22 cellular contexts compared by ENCODE assay signal in the genomic region with DNA sequence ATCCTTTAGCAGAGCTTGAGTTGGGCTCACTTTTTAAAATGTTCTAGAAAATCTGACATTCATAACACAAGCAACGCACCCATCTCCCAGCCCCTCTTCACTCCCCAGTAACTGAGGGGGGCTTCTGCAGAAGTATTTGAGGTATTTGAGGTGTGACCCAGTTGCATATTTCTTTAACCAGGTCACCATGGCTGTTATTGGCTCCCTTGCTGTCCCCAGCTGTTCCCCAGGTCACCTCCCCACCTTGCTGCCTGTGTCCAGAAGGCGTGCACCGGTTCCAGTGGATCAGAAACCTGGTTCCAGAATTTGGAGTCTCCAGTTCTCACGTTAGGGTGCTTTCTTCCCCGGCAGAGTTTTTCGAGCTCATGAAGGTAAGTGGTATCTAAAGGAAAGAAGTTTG. TPM values are rescaled to one million over a fixed set of nuclear protein-coding genes. Genes with fewer than 3 reads are reported as not detected.
DNase-seq lines count a peak whose midpoint lies in the region; ATAC-seq and TF ChIP-seq lines count a peak whose summit lies in the region.
"Had no signal": no experiment of that assay in that cellular context is flagged by ENCODE, and none has a peak within 500 bp of the region (broad histone marks: within the 10 kb centered on the region; RNA-seq: fewer than 3 reads in every experiment).

No MANE protein-coding gene starts in this region.

- H3K9me1 ChIP-seq in IMR-90 (ENCODE audit: insufficient read depth, low read length) = peaks cover 54% of the 10 kb centered on the region

- H2AFZ ChIP-seq in IMR-90 (replicated peaks; ENCODE audit: low read length, poor library complexity) = no peak overlapping the region

- in situ Hi-C loops in IMR-90 (cut with MboI; ENCODE audit: low sequenced_read_pairs) = no loop called here

- peak overlapping the region; percentile 16; the same call in 1 of the 3 replicates for H2BK15ac ChIP-seq in IMR-90 (ENCODE audit: low read depth, low read length)

- peak overlapping the region; percentile 81 for H2BK5ac ChIP-seq in IMR-90 (ENCODE audit: low read depth, low read length, poor library complexity, severe bottlenecking)

- H3K18ac ChIP-seq in IMR-90 (ENCODE audit: low read depth, low read length) = peak overlapping the region; percentile 72

- H3K4me1 Mint-ChIP-seq in activated CD4-positive, alpha-beta T cell treated with anti-CD3 and anti-CD28 coated beads for 36 hours = peaks cover 59% of the 10 kb centered on the region
- peaks cover 17% of the 10 kb centered on the region for H3K4me1 Mint-ChIP-seq in endodermal cell
- peaks cover 58% of the 10 kb centered on the region for H3K4me1 Mint-ChIP-seq in osteocyte (ENCODE audit: unreplicated experiment)

- peak overlapping the region; percentile 92 for H3K4ac ChIP-seq in IMR-90 (ENCODE audit: low read depth, low read length)

- peaks cover 19% of the 10 kb centered on the region for H3K36me3 ChIP-seq in IMR-90 (ENCODE audit: control insufficient read depth, insufficient read depth, low read length)
- H3K36me3 ChIP-seq in endodermal cell (ENCODE audit: control insufficient read depth, insufficient read depth, low read length) = peaks cover 49% of the 10 kb centered on the region
- H3K36me3 ChIP-seq: pancreas had no signal

- H3K56ac ChIP-seq in IMR-90 (ENCODE audit: extremely low read depth, insufficient read depth, low read length) = peak overlapping the region; percentile 37; the same call in 1 of the 2 replicates

- H3K36me3 Mint-ChIP-seq in activated CD4-positive, alpha-beta T cell treated with anti-CD3 and anti-CD28 coated beads for 36 hours (ENCODE audit: low read depth) = peaks cover 63% of the 10 kb centered on the region
- H3K36me3 Mint-ChIP-seq in endodermal cell (ENCODE audit: low read depth) = peaks cover 46% of the 10 kb centered on the region
- peaks cover 8% of the 10 kb centered on the region for H3K36me3 Mint-ChIP-seq in osteocyte (ENCODE audit: unreplicated experiment)

- no peak for TF ChIP-seq RAD21 in IMR-90 (IDR thresholded peaks at IDR 0.05; ENCODE audit: low read length)

- peak overlapping the region; percentile 25; the same call in 1 of the 2 replicates for H3K4me2 ChIP-seq in IMR-90 (ENCODE audit: low read depth, low read length)

- H3K27me3 Mint-ChIP-seq in activated CD4-positive, alpha-beta T cell treated with anti-CD3 and anti-CD28 coated beads for 36 hours = no peaks in the 10 kb centered on the region
- H3K27me3 Mint-ChIP-seq in endodermal cell (ENCODE audit: insufficient read depth) = no peaks in the 10 kb centered on the region
- no peaks in the 10 kb centered on the region for H3K27me3 Mint-ChIP-seq in osteocyte (ENCODE audit: unreplicated experiment)
- H3K27me3 Mint-ChIP-seq: activated B cell treated with CpG ODN at 0.5 μM for 24 hours; IgD-negative memory B cell; stimulated activated memory B cell treated with anti-CD40 and anti-IgM and Interleukin-4, amounts not matched to agents 10 μg/mL and 1 μg/mL and 100 μg/mL, for 72 hours had no signal

- peak overlapping the region; percentile 55; the same call in 1 of the 2 replicates for H3K23ac ChIP-seq in IMR-90 (ENCODE audit: low read depth, low read length)

- no peak for ATAC-seq in activated CD4-positive, alpha-beta T cell treated with anti-CD3 and anti-CD28 coated beads for 36 hours
- ATAC-seq in IMR-90 (ENCODE audit: low read depth) (no peak), GM19351 (IDR thresholded peaks at IDR 0.05; ENCODE audit: unreplicated experiment) (no peak)
- ATAC-seq: body of pancreas; pancreas; stimulated activated memory B cell treated with anti-CD40 and anti-IgM and Interleukin-4, amounts not matched to agents 10 μg/mL and 1 μg/mL and 100 μg/mL, for 72 hours had no signal

- H3K9me3 Mint-ChIP-seq in activated CD4-positive, alpha-beta T cell treated with anti-CD3 and anti-CD28 coated beads for 36 hours (ENCODE audit: low read depth) = no peaks in the 10 kb centered on the region
- no peaks in the 10 kb centered on the region for H3K9me3 Mint-ChIP-seq in endodermal cell
- no peaks in the 10 kb centered on the region for H3K9me3 Mint-ChIP-seq in osteocyte (ENCODE audit: unreplicated experiment)
- H3K9me3 Mint-ChIP-seq: activated B cell treated with CpG ODN at 0.5 μM for 24 hours; IgD-negative memory B cell; stimulated activated memory B cell treated with anti-CD40 and anti-IgM and Interleukin-4, amounts not matched to agents 10 μg/mL and 1 μg/mL and 100 μg/mL, for 72 hours; T-helper 1 cell treated with Interleukin-12 subunit alpha and Interleukin-12 subunit beta and Interleukin-4 antibody, amounts not matched to agents 30 μg/mL and 1 μg/mL, for 36 hours had no signal

- BruUV-seq in IMR-90 (replicated peaks; lab: Mats Ljungman, UMichigan) = no TSS peak

- DNase-seq in activated CD4-positive, alpha-beta T cell treated with anti-CD3 and anti-CD28 coated beads for 36 hours = no peak
- no peak for DNase-seq in activated CD4-positive, alpha-beta T cell treated with anti-CD3 and anti-CD28 coated beads, Interleukin-2, amount 50 U/mL, for 1 hour
- DNase-seq in IMR-90 (no peak), endodermal cell (peak; percentile 68), osteocyte (ENCODE audit: extremely low spot score, unreplicated experiment) (no peak), HuH-7 (ENCODE audit: low spot score) (no peak), DMS53 treated with DMSO at 0.1 percent for 48 hours (lab: John Stamatoyannopoulos, UW; ENCODE audit: unreplicated experiment) (no peak)
- DNase-seq: 8988T; activated B cell treated with CpG ODN at 0.5 μM for 24 hours; activated naive CD4-positive, alpha-beta T cell treated with Interleukin-2 at 50 U/mL for 16 hours; body of pancreas; C1 segment of cervical spinal cord; esophagus squamous epithelium; NCI-H1048; NCI-H748 treated with DMSO at 0.1 percent for 48 hours; spleen; transverse colon had no signal

- H4K5ac ChIP-seq in IMR-90 (ENCODE audit: low read depth, low read length) = peak overlapping the region; percentile 26; the same call in 1 of the 2 replicates

- TF ChIP-seq CTCF in IMR-90 (conservative IDR thresholded peaks at IDR 0.05; ENCODE audit: low read depth, low read length) (no peak), endodermal cell (conservative IDR thresholded peaks at IDR 0.05) (no peak), osteocyte (IDR thresholded peaks at IDR 0.05) (no peak)

- H2AK5ac ChIP-seq in IMR-90 (ENCODE audit: low read depth, low read length) = peak overlapping the region; percentile 80; the same call in 1 of the 2 replicates

- H3K27ac Mint-ChIP-seq in activated CD4-positive, alpha-beta T cell treated with anti-CD3 and anti-CD28 coated beads for 36 hours = peak overlapping the region; percentile 73
- H3K27ac Mint-ChIP-seq in endodermal cell (peak overlapping the region; percentile 92), osteocyte (ENCODE audit: unreplicated experiment) (peak overlapping the region; percentile 6)
- H3K27ac Mint-ChIP-seq: activated B cell treated with CpG ODN at 0.5 μM for 24 hours; IgD-negative memory B cell; T-helper 1 cell treated with Interleukin-12 subunit alpha and Interleukin-12 subunit beta and Interleukin-4 antibody, amounts not matched to agents 30 μg/mL and 1 μg/mL, for 36 hours had no signal

- POLR2A ChIA-PET in activated CD4-positive, alpha-beta T cell treated with anti-CD3 and anti-CD28 coated beads for 36 hours (lab: Charles Lee) = interaction anchor here (0.6 kb wide), 1 partner anchor 220 kb away, joined by 3 read pairs; no protein-coding TSS in a partner anchor
- POLR2A ChIA-PET in IMR-90 (lab: Charles Lee; ENCODE audit: unreplicated experiment) = no interaction called here

- CTCF ChIA-PET in activated CD4-positive, alpha-beta T cell treated with anti-CD3 and anti-CD28 coated beads for 36 hours (lab: Charles Lee) = interaction anchor here (0.5 to 2.5 kb wide), 9 partner anchors 9 to 101 kb away, joined by 3 to 8 read pairs (median 3); no protein-coding TSS in a partner anchor
- CTCF ChIA-PET in IMR-90 (lab: Yijun Ruan, JAX) = interaction anchor here (0.6 to 2.8 kb wide), 4 partner anchors 12 to 521 kb away, joined by 3 to 10 read pairs (median 5); no protein-coding TSS in a partner anchor

- peak overlapping the region in 1 of 2 experiments; percentile 40; a peak in 2 of 4 replicates for H4K8ac ChIP-seq in IMR-90 (ENCODE audit: low read depth in 2 of 2, low read length in 2 of 2)

- H3K27me3 ChIP-seq in IMR-90 (ENCODE audit: control insufficient read depth, insufficient read depth, low read length) (no peaks in the 10 kb centered on the region), endodermal cell (ENCODE audit: control insufficient read depth, insufficient read depth, low read length, poor library complexity, severe bottlenecking) (no peaks in the 10 kb centered on the region)
- H3K27me3 ChIP-seq: body of pancreas, esophagus squamous epithelium, pancreas, spleen, transverse colon had no signal

- H3K9me3 ChIP-seq in IMR-90 (ENCODE audit: control insufficient read depth, insufficient read depth, low read length) = no peaks in the 10 kb centered on the region
- no peaks in the 10 kb centered on the region for H3K9me3 ChIP-seq in endodermal cell (ENCODE audit: control insufficient read depth, low read length)
- H3K9me3 ChIP-seq: body of pancreas, esophagus squamous epithelium, pancreas, spleen, transverse colon had no signal

- WGBS in IMR-90 (ENCODE audit: extremely low coverage in 2 of 2, insufficient read length in 1 of 2), 2 experiments = no CpG with 5 or more reads among the region's 6 CpGs
- 90 to 97% methylated on average over 2 to 5 of the region's 6 CpGs for WGBS in endodermal cell (ENCODE audit: insufficient coverage in 1 of 2, insufficient read length in 1 of 2), 2 experiments

- H3K14ac ChIP-seq in IMR-90 (replicated peaks; ENCODE audit: low read depth, low read length) = peak overlapping the region; percentile 29

- TF ChIP-seq POLR2A in IMR-90 (IDR thresholded peaks at IDR 0.05; ENCODE audit: low read depth, low read length) = no peak

- H3K4me3 Mint-ChIP-seq in activated CD4-positive, alpha-beta T cell treated with anti-CD3 and anti-CD28 coated beads for 36 hours = no peak overlapping the region
- H3K4me3 Mint-ChIP-seq in endodermal cell = no peak overlapping the region
- no peak overlapping the region for H3K4me3 Mint-ChIP-seq in osteocyte (ENCODE audit: unreplicated experiment)
- H3K4me3 Mint-ChIP-seq: activated B cell treated with CpG ODN at 0.5 μM for 24 hours; IgD-negative memory B cell; stimulated activated memory B cell treated with anti-CD40 and anti-IgM and Interleukin-4, amounts not matched to agents 10 μg/mL and 1 μg/mL and 100 μg/mL, for 72 hours; T-helper 1 cell treated with Interleukin-12 subunit alpha and Interleukin-12 subunit beta and Interleukin-4 antibody, amounts not matched to agents 30 μg/mL and 1 μg/mL, for 36 hours had no signal

- H2AK9ac ChIP-seq in IMR-90 (replicated peaks; ENCODE audit: low read depth, low read length, poor library complexity) = peak overlapping the region; percentile 86

- peak overlapping the region; percentile 72 for H2BK120ac ChIP-seq in IMR-90 (ENCODE audit: low read depth, low read length)

- peaks cover 40 to 89% of the 10 kb centered on the region in 2 experiments for H3K79me1 ChIP-seq in IMR-90 (ENCODE audit: low read depth in 1 of 2, low read length in 2 of 2)

- H3K27ac ChIP-seq in IMR-90 (ENCODE audit: insufficient read depth, low read length) (peak overlapping the region; percentile 68), endodermal cell (ENCODE audit: low read depth, low read length) (no peak overlapping the region)
- H3K27ac ChIP-seq: body of pancreas, pancreas had no signal

- H3K4me3 ChIP-seq in IMR-90 (ENCODE audit: insufficient read depth, low read depth, low read length) = no peak overlapping the region
- H3K4me3 ChIP-seq in endodermal cell (ENCODE audit: low read length) = no peak overlapping the region
- H3K4me3 ChIP-seq: body of pancreas, esophagus squamous epithelium, pancreas, spleen, transverse colon had no signal

- peaks cover 38% of the 10 kb centered on the region for H4K20me1 ChIP-seq in IMR-90 (ENCODE audit: insufficient read depth, low read length)

- H2BK20ac ChIP-seq in IMR-90 (ENCODE audit: low read depth, low read length) = peak overlapping the region; percentile 72

- H3K9ac ChIP-seq in IMR-90 (ENCODE audit: low read depth, low read length) (no peak overlapping the region), endodermal cell (ENCODE audit: extremely low read depth, low read length, poor library complexity, severe bottlenecking) (no peak overlapping the region)

- intact Hi-C loops in activated CD4-positive, alpha-beta T cell treated with anti-CD3 and anti-CD28 coated beads for 36 hours (cut with DNase I, micrococcal nuclease) = no loop called here
- intact Hi-C loops in IMR-90 (cut with micrococcal nuclease) = no loop called here

- dilution Hi-C loops in IMR-90 (cut with HindIII; ENCODE audit: low sequenced_read_pairs, unreplicated experiment) = no loop called here

- peak overlapping the region; percentile 48; the same call in 1 of the 2 replicates for H4K91ac ChIP-seq in IMR-90 (ENCODE audit: insufficient read depth, low read depth, low read length)

- peaks cover 37% of the 10 kb centered on the region for H3K4me1 ChIP-seq in IMR-90 (ENCODE audit: control insufficient read depth, insufficient read depth, low read length)
- H3K4me1 ChIP-seq in endodermal cell (ENCODE audit: control insufficient read depth, insufficient read depth, low read length) = no peaks in the 10 kb centered on the region

RNA-seq across cellular contexts. Expression of gene PGS1, which starts 13.8 kb away (rescaled TPM):
- total RNA-seq in activated CD4-positive, alpha-beta T cell treated with anti-CD3 and anti-CD28 coated beads for 36 hours = 10 to 100 TPM; 73.3 to 75.0 TPM
- total RNA-seq in IMR-90 (2012; rRNA removed) (14.4 and 18.5 TPM in 2 replicates), endodermal cell (10 to 100 TPM; 57.1 to 58.2 TPM), osteocyte (52.7 and 53.0 TPM in 2 replicates)
- polyA plus RNA-seq in IMR-90 (2012; rRNA removed) = 35.5 and 43.2 TPM in 2 replicates
- polyA plus RNA-seq in IMR-90 (2012; cell fraction: cytosol; rRNA removed) = 26.3 and 45.8 TPM in 2 replicates
- polyA plus RNA-seq in IMR-90 (2012; cell fraction: nucleus; rRNA removed; ENCODE audit: low replicate concordance) = 189 and 191 TPM in 2 replicates
- 33.1 TPM for polyA plus RNA-seq in endodermal cell (2013, experiment 1 of 2)
- polyA plus RNA-seq in endodermal cell (2013, experiment 2 of 2) = 32.3 TPM

RNA-seq across cellular contexts. Expression of gene SOCS3, which starts 32.4 kb away (rescaled TPM):
- 100 to 1,000 TPM; 150 to 162 TPM for total RNA-seq in activated CD4-positive, alpha-beta T cell treated with anti-CD3 and anti-CD28 coated beads for 36 hours
- total RNA-seq in IMR-90 (2012; rRNA removed) = 19.7 and 19.9 TPM in 2 replicates
- polyA plus RNA-seq in IMR-90 (2012; rRNA removed) = 18.3 and 19.2 TPM in 2 replicates
- 29.0 and 102 TPM in 2 replicates for polyA plus RNA-seq in IMR-90 (2012; cell fraction: cytosol; rRNA removed)
- polyA plus RNA-seq in IMR-90 (2012; cell fraction: nucleus; rRNA removed; ENCODE audit: low replicate concordance) = 163 and 202 TPM in 2 replicates
- total RNA-seq in endodermal cell = 10 to 100 TPM; 54.2 to 75.3 TPM
- polyA plus RNA-seq in endodermal cell (2013, experiment 1 of 2) = 15.1 TPM
- 19.8 TPM for polyA plus RNA-seq in endodermal cell (2013, experiment 2 of 2)
- total RNA-seq in osteocyte = 79.1 and 86.4 TPM in 2 replicates

Comparison
In these comparisons a context has a peak if more than half of its experiments do, and no peak if none do; other contexts are left out.
1. H3K27ac Mint-ChIP-seq: peak in every context shown above with its lines; median percentile 92 in endodermal cell; 73 in activated CD4-positive, alpha-beta T cell treated with anti-CD3 and anti-CD28 coated beads for 36 hours; 6 in osteocyte.